13 cellular contexts compared by ENCODE assay signal in the genomic region with DNA sequence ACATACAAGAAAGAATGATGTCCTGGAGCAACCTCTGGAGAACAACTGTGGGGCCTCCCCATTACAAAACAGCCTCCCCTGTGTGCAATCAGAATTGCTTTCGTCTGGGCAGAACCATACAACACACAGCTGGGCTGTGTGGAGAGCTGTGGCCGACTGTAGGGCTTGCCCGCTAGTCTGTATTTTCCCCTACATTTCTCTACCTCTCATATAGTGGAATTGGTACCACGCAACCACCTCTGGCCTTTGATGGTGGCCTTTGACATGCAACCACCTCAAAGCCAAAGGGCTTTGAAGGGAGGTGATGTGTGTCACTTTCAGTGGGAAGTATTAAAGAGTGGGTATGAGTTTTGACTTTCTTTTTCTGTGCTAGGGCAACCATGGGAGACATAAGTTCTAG.
"Had no signal": no experiment of that assay in that cellular context is flagged by ENCODE, and none has a peak within 500 bp of the region (broad histone marks: within the 10 kb centered on the region; RNA-seq: fewer than 3 reads in every experiment).

No MANE protein-coding gene starts in this region.

- H3K27me3 Mint-ChIP-seq: activated naive CD4-positive, alpha-beta T cell treated with anti-CD3 and anti-CD28 coated beads, Interleukin-2, amount 10 ng/mL, durations not matched to agents 7 days and 5 days; effector memory CD8-positive, alpha-beta T cell had no signal

- H3K36me3 ChIP-seq: brain microvascular endothelial cell, neutrophil, SJCRH30, thyroid gland, uterus had no signal

- H3K4me1 ChIP-seq: SJCRH30, uterus had no signal

- H3K27ac Mint-ChIP-seq: activated naive CD4-positive, alpha-beta T cell treated with anti-CD3 and anti-CD28 coated beads, Interleukin-2, amount 10 ng/mL, durations not matched to agents 7 days and 5 days; activated T-helper 1 cell treated with anti-CD3 and anti-CD28 coated beads, Interleukin-12 subunit alpha, Interleukin-12 subunit beta, Interleukin-2, Interleukin-4 antibody, amounts not matched to agents 30 ng/mL and 10 ng/mL and 1 ng/mL, durations not matched to agents 14 hours and 24 hours and 36 hours; mesothelial cell of epicardium; T-helper 2 cell treated with Interferon-gamma antibody and Interleukin-4, amounts not matched to agents 5 μg/mL and 100 μg/mL, for 36 hours had no signal

- H3K4me3 ChIP-seq: hepatocyte, SJCRH30, thyroid gland, uterus had no signal

- H3K27ac ChIP-seq: brain microvascular endothelial cell, hepatocyte, neutrophil, SJCRH30, thyroid gland, uterus had no signal

- H3K9me3 Mint-ChIP-seq: activated T-helper 1 cell treated with anti-CD3 and anti-CD28 coated beads, Interleukin-12 subunit alpha, Interleukin-12 subunit beta, Interleukin-2, Interleukin-4 antibody, amounts not matched to agents 30 ng/mL and 10 ng/mL and 1 ng/mL, durations not matched to agents 14 hours and 24 hours and 36 hours; effector memory CD8-positive, alpha-beta T cell; T-helper 2 cell treated with Interferon-gamma antibody and Interleukin-4, amounts not matched to agents 5 μg/mL and 100 μg/mL, for 36 hours had no signal

- H3K9me3 ChIP-seq: neutrophil, SJCRH30, thyroid gland, uterus had no signal

- H3K4me3 Mint-ChIP-seq: activated naive CD4-positive, alpha-beta T cell treated with anti-CD3 and anti-CD28 coated beads, Interleukin-2, amount 10 ng/mL, durations not matched to agents 7 days and 5 days; activated T-helper 1 cell treated with anti-CD3 and anti-CD28 coated beads, Interleukin-12 subunit alpha, Interleukin-12 subunit beta, Interleukin-2, Interleukin-4 antibody, amounts not matched to agents 30 ng/mL and 10 ng/mL and 1 ng/mL, durations not matched to agents 14 hours and 24 hours and 36 hours; effector memory CD8-positive, alpha-beta T cell; mesothelial cell of epicardium; T-helper 2 cell treated with Interferon-gamma antibody and Interleukin-4, amounts not matched to agents 5 μg/mL and 100 μg/mL, for 36 hours had no signal

- DNase-seq: activated naive CD4-positive, alpha-beta T cell treated with anti-CD3 and anti-CD28 coated beads, Interleukin-2, amount 10 ng/mL, durations not matched to agents 7 days and 5 days; brain microvascular endothelial cell; effector memory CD8-positive, alpha-beta T cell; right cardiac atrium; SJCRH30; small intestine; thyroid gland; uterus had no signal

- H3K27me3 ChIP-seq: brain microvascular endothelial cell, hepatocyte, SJCRH30, thyroid gland, uterus had no signal

- ATAC-seq: effector memory CD8-positive, alpha-beta T cell; right cardiac atrium had no signal
